ENCODE assay signal across 8 cellular contexts in genomic region chr10:329361-330099, GRCh38.
DNase-seq lines count a peak whose midpoint lies in the region; ATAC-seq and TF ChIP-seq lines count a peak whose summit lies in the region.

No MANE protein-coding gene starts in this region.

- no peaks in the 10 kb centered on the region for H3K27me3 Mint-ChIP-seq in CD4-positive, alpha-beta T cell

- DNase-seq in CD4-positive, alpha-beta T cell: peak in 5 of 10 experiments; percentile 16 to 35 (median 24)
- peak; percentile 95 for DNase-seq in HT1080 (ENCODE audit: low read depth)
- peak; percentile 68 for DNase-seq in Panc1 (ENCODE audit: low read depth, low spot score)
- DNase-seq in ascending aorta (ENCODE audit: low spot score in 2 of 2): peak; percentile 55 to 95
- DNase-seq in hepatic stellate cell (ENCODE audit: low spot score): peak; percentile 92
- DNase-seq in putamen (ENCODE audit: low spot score): peak; percentile 76

- H3K36me3 Mint-ChIP-seq in CD4-positive, alpha-beta T cell (ENCODE audit: low read depth): peaks cover 4% of the 10 kb centered on the region

- H3K4me1 Mint-ChIP-seq in CD4-positive, alpha-beta T cell (ENCODE audit: low read depth): peaks cover 57% of the 10 kb centered on the region

- peak overlapping the region; percentile 24 to 44 for H3K4me3 ChIP-seq in Panc1 (ENCODE audit: low read depth in 2 of 2, low read length in 2 of 2)
- peak overlapping the region in 1 of 2 donors; percentile 37 for H3K4me3 ChIP-seq in ascending aorta

- H3K4me3 Mint-ChIP-seq in CD4-positive, alpha-beta T cell: peak overlapping the region; percentile 67

- peak overlapping the region; percentile 86 for H3K27ac Mint-ChIP-seq in CD4-positive, alpha-beta T cell

- in situ Hi-C loops in Panc1 (cut with HindIII; ENCODE audit: low pct_unique_long_range_greater_than_20kb, low sequenced_read_pairs): no loop called here

- peak; percentile 47 for ATAC-seq in CD4-positive, alpha-beta T cell (ENCODE audit: poor library complexity)
- ATAC-seq in Panc1 (peak; percentile 97), HG02623 (IDR thresholded peaks at IDR 0.05; ENCODE audit: unreplicated experiment) (no peak), GM18861 (IDR thresholded peaks at IDR 0.05; ENCODE audit: unreplicated experiment) (no peak)

- H3K27me3 ChIP-seq in CD4-positive, alpha-beta T cell (ENCODE audit: control insufficient read depth, insufficient read depth, low read length): no peaks in the 10 kb centered on the region
- H3K27me3 ChIP-seq in Panc1 (ENCODE audit: control insufficient read depth, insufficient read depth, low read length) (no peaks in the 10 kb centered on the region), ascending aorta (no peaks in the 10 kb centered on the region)

- TF ChIP-seq CTCF in CD4-positive, alpha-beta T cell (IDR thresholded peaks at IDR 0.05): no peak
- no peak for TF ChIP-seq CTCF in Panc1 (IDR thresholded peaks at IDR 0.05)
- peak in 2 of 3 experiments; percentile 4 to 18 for TF ChIP-seq CTCF in ascending aorta (IDR thresholded peaks at IDR 0.05)

- H3K4me1 ChIP-seq in Panc1 (ENCODE audit: control insufficient read depth, insufficient read depth, low read length) (peaks cover 9% of the 10 kb centered on the region), ascending aorta (peaks cover 0 to 5% of the 10 kb centered on the region in 2 donors)

- H3K36me3 ChIP-seq in Panc1 (ENCODE audit: control insufficient read depth, insufficient read depth, low read length) (no peaks in the 10 kb centered on the region), ascending aorta (peaks cover 19 to 29% of the 10 kb centered on the region in 2 donors)

- intact Hi-C loops in CD4-positive, alpha-beta T cell (cut with DNase I, micrococcal nuclease): no loop called here
- intact Hi-C loops in Panc1 (cut with micrococcal nuclease; ENCODE audit: unreplicated experiment): no loop called here
- intact Hi-C loops in ascending aorta (cut with DNase I): loop anchor here (2.0 kb wide), 1 partner anchor 43 kb away; no protein-coding TSS in a partner anchor

- BruUV-seq in Panc1 (replicated peaks; lab: Mats Ljungman, UMichigan): no TSS peak

- POLR2A ChIA-PET in CD4-positive, alpha-beta T cell (lab: Charles Lee): interaction anchor here (0.7 to 1.6 kb wide), 6 partner anchors 13 to 141 kb away, joined by 3 to 6 read pairs (median 4); no protein-coding TSS in a partner anchor
- POLR2A ChIA-PET in Panc1 (lab: Charles Lee): no interaction called here

- CTCF ChIA-PET in CD4-positive, alpha-beta T cell (lab: Charles Lee): no interaction called here
- CTCF ChIA-PET in Panc1 (lab: Charles Lee): interaction anchor here (0.6 kb wide), 1 partner anchor 206 kb away, joined by 5 read pairs; no protein-coding TSS in a partner anchor

- no peaks in the 10 kb centered on the region for H3K9me3 ChIP-seq in CD4-positive, alpha-beta T cell (ENCODE audit: control insufficient read depth, low read length)
- H3K9me3 ChIP-seq in Panc1 (ENCODE audit: control insufficient read depth, insufficient read depth, low read depth, low read length) (no peaks in the 10 kb centered on the region), ascending aorta (no peaks in the 10 kb centered on the region)

- no peaks in the 10 kb centered on the region for H3K9me3 Mint-ChIP-seq in CD4-positive, alpha-beta T cell

- no peak overlapping the region for H3K27ac ChIP-seq in CD4-positive, alpha-beta T cell (ENCODE audit: low read depth, low read length)
- H3K27ac ChIP-seq in Panc1 (ENCODE audit: low read length): peak overlapping the region; percentile 54
- H3K27ac ChIP-seq in ascending aorta: peak overlapping the region; percentile 58 to 65

Comparison
In these comparisons a context has a peak if more than half of its experiments do, and no peak if none do; other contexts are left out.
1. ATAC-seq: peak in CD4-positive, alpha-beta T cell (single experiment) and Panc1 (single experiment); none in HG02623 (single experiment) and GM18861 (single experiment).
2. CTCF ChIP-seq: peak in ascending aorta (2 of 3); none in CD4-positive, alpha-beta T cell (single experiment) and Panc1 (single experiment).